Comparison of ENCODE assay signal across 34 cellular contexts in genomic region chr7:23672033-23672432, GRCh38. TPM values are rescaled to one million over a fixed set of nuclear protein-coding genes. Genes with fewer than 3 reads are reported as not detected.
"Had no signal": no experiment of that assay in that cellular context is flagged by ENCODE, and none has a peak within 500 bp of the region (broad histone marks: within the 10 kb centered on the region; RNA-seq: fewer than 3 reads in every experiment).

No MANE protein-coding gene starts in this region.

- H3K4me3 ChIP-seq: adrenal gland, ascending aorta, breast epithelium, cardiac muscle cell, esophagus muscularis mucosa, gastrocnemius medialis, heart left ventricle had no signal

- DNase-seq: activated B cell treated with CpG ODN at 0.5 μM for 24 hours; activated CD4-positive, alpha-beta memory T cell treated with anti-CD3 and anti-CD28 coated beads for 36 hours; activated CD4-positive, alpha-beta T cell treated with anti-CD3 and anti-CD28 coated beads for 48 hours; activated CD4-positive, alpha-beta T cell treated with anti-CD3 and anti-CD28 coated beads, Interleukin-2, amount 50 U/mL, for 1 hour; activated CD8-positive, alpha-beta memory T cell treated with anti-CD3 and anti-CD28 coated beads, Interleukin-2, amount 10 ng/mL, durations not matched to agents 7 days and 5 days; activated CD8-positive, alpha-beta memory T cell treated with anti-CD3 and anti-CD28 coated beads, Interleukin-2, amount 50 U/mL, for 4 hours; activated CD8-positive, alpha-beta T cell treated with anti-CD3 and anti-CD28 coated beads, Interleukin-2, amount 10 ng/mL, durations not matched to agents 7 days and 5 days; activated effector memory CD4-positive, alpha-beta T cell treated with anti-CD3 and anti-CD28 coated beads, Interleukin-2, amount 50 U/mL, for 16 hours; activated naive CD4-positive, alpha-beta T cell treated with anti-CD3 and anti-CD28 coated beads for 36 hours; activated naive CD8-positive, alpha-beta T cell treated with anti-CD3 and anti-CD28 coated beads for 36 hours; activated naive CD8-positive, alpha-beta T cell treated with anti-CD3 and anti-CD28 coated beads, Interleukin-2, amount 50 U/mL, for 24 hours; activated T-cell treated with anti-CD3 and anti-CD28 coated beads, Interleukin-2, amount 50 U/mL, for 1 hour; activated T-cell treated with anti-CD3 and anti-CD28 coated beads, Interleukin-2, amount 50 U/mL, for 48 hours; adrenal gland; central memory CD4-positive, alpha-beta T cell; cerebellar nuclear complex; cortex of kidney; dermis blood vessel endothelial cell; effector CD4-positive, alpha-beta T cell; effector memory CD8-positive, alpha-beta T cell; erythroblast; foreskin keratinocyte; gastrocnemius medialis; glutamatergic neuron; heart left ventricle; T-helper 9 cell; WERI-Rb-1 had no signal

- H3K27ac ChIP-seq: adrenal gland, ascending aorta, breast epithelium, cardiac muscle cell, esophagus muscularis mucosa, foreskin keratinocyte, gastrocnemius medialis, heart left ventricle, WERI-Rb-1 had no signal

- H3K36me3 ChIP-seq: adrenal gland, ascending aorta, breast epithelium, cardiac muscle cell, esophagus muscularis mucosa, gastrocnemius medialis, heart left ventricle, WERI-Rb-1 had no signal

- H3K4me1 ChIP-seq: adrenal gland, ascending aorta, breast epithelium, esophagus muscularis mucosa, foreskin keratinocyte, gastrocnemius medialis, heart left ventricle had no signal

- H3K27me3 ChIP-seq: adrenal gland, ascending aorta, breast epithelium, cardiac muscle cell, esophagus muscularis mucosa, gastrocnemius medialis, heart left ventricle had no signal

- ATAC-seq: activated CD4-positive, CD25-positive, alpha-beta regulatory T cell treated with anti-CD3 and anti-CD28 coated beads, Interleukin-2, amount 50 U/mL, for 24 hours; activated CD8-positive, alpha-beta memory T cell treated with anti-CD3 and anti-CD28 coated beads, Interleukin-2, amount 10 ng/mL, durations not matched to agents 7 days and 5 days; activated CD8-positive, alpha-beta T cell treated with anti-CD3 and anti-CD28 coated beads, Interleukin-2, amount 10 ng/mL, durations not matched to agents 7 days and 5 days; activated naive CD8-positive, alpha-beta T cell treated with anti-CD3 and anti-CD28 coated beads, Interleukin-2, amount 50 U/mL, for 24 hours; effector memory CD8-positive, alpha-beta T cell; foreskin keratinocyte; gastrocnemius medialis; heart left ventricle had no signal

- H3K9me3 ChIP-seq: adrenal gland, ascending aorta, breast epithelium, esophagus muscularis mucosa, gastrocnemius medialis had no signal

- FAIRE-seq: colon had no signal

RNA-seq across cellular contexts. Expression of gene STK31, which starts 38.0 kb away (rescaled TPM):
- total RNA-seq: activated CD4-positive, alpha-beta memory T cell treated with anti-CD3 and anti-CD28 coated beads for 36 hours; activated naive CD4-positive, alpha-beta T cell treated with anti-CD3 and anti-CD28 coated beads for 36 hours; activated naive CD8-positive, alpha-beta T cell treated with anti-CD3 and anti-CD28 coated beads for 36 hours; activated T-helper 1 cell treated with anti-CD3 and anti-CD28 coated beads, Interleukin-12 subunit alpha, Interleukin-12 subunit beta, Interleukin-2, Interleukin-4 antibody, amounts not matched to agents 30 ng/mL and 10 ng/mL and 1 ng/mL, durations not matched to agents 14 hours and 24 hours and 36 hours; foreskin keratinocyte had no signal
